ENCODE assay signal across 13 cellular contexts in genomic region chr10:34766256-34766580, GRCh38.
A peak's percentile ranks its signal among the peaks of the same experiment; 100 is the strongest.
DNase-seq lines count a peak whose midpoint lies in the region; TF ChIP-seq lines count a peak whose summit lies in the region.
"Had no signal": no experiment of that assay in that cellular context is flagged by ENCODE, and none has a peak within 500 bp of the region (broad histone marks: within the 10 kb centered on the region; RNA-seq: fewer than 3 reads in every experiment).

No MANE protein-coding gene starts in this region.

- no peaks in the 10 kb centered on the region for H3K9me3 Mint-ChIP-seq in nephron

- no peak overlapping the region for H3K4me3 Mint-ChIP-seq in nephron

- H3K36me3 Mint-ChIP-seq in nephron (ENCODE audit: low read depth), result peaks cover 14% of the 10 kb centered on the region

- no peaks in the 10 kb centered on the region for H3K36me3 ChIP-seq in endocrine pancreas (ENCODE audit: control insufficient read depth, insufficient read depth, low read length)
- H3K36me3 ChIP-seq: spleen had no signal

- H3K9ac ChIP-seq in endocrine pancreas (ENCODE audit: control insufficient read depth, insufficient read depth, low read length), result no peak overlapping the region

- no peaks in the 10 kb centered on the region for H3K27me3 ChIP-seq in endocrine pancreas (ENCODE audit: control insufficient read depth, insufficient read depth, low read length)
- H3K27me3 ChIP-seq: spleen had no signal

- no peak for TF ChIP-seq CTCF in nephron (IDR thresholded peaks at IDR 0.05; ENCODE audit: unreplicated experiment in 3 of 3)

- H3K4me1 Mint-ChIP-seq in nephron, result peaks cover 83% of the 10 kb centered on the region

- no peaks in the 10 kb centered on the region for H3K9me3 ChIP-seq in endocrine pancreas (ENCODE audit: control insufficient read depth, low read length)
- H3K9me3 ChIP-seq: spleen had no signal

- H3K27me3 Mint-ChIP-seq in nephron (ENCODE audit: low read depth), result no peaks in the 10 kb centered on the region

- H3K4me3 ChIP-seq in endocrine pancreas (ENCODE audit: control insufficient read depth, insufficient read depth, low read length), result peak overlapping the region; percentile 15
- H3K4me3 ChIP-seq: SK-N-MC, spleen had no signal

- peaks cover 10% of the 10 kb centered on the region for H3K4me1 ChIP-seq in endocrine pancreas (ENCODE audit: control insufficient read depth, insufficient read depth, low read length)

- DNase-seq in NCI-H1417 (lab: John Stamatoyannopoulos, UW) (peak in 2 of 3 experiments; percentile 3 to 72), NCI-H1417 treated with DMSO at 0.1 percent for 48 hours (lab: John Stamatoyannopoulos, UW) (no peak), NCI-H2171 (lab: John Stamatoyannopoulos, UW) (peak; percentile 30), pons (ENCODE audit: low spot score) (no peak), HPDE6-E6E7 (ENCODE audit: extremely low spot score) (no peak), OCI-M1 (lab: John Stamatoyannopoulos, UW) (no peak)
- DNase-seq: 8988T; activated naive CD4-positive, alpha-beta T cell treated with anti-CD3 and anti-CD28 coated beads, Interleukin-2, amount 50 U/mL, for 16 hours; HCEC 1CT; spleen had no signal

- peak overlapping the region; percentile 40 to 71 (median 70) for H3K27ac Mint-ChIP-seq in nephron

Comparison
In these comparisons a context has a peak if more than half of its experiments do, and no peak if none do; other contexts are left out.
1. DNase-seq: peak in NCI-H1417 (2 of 3) and NCI-H2171 (single experiment); none in NCI-H1417 treated with DMSO at 0.1 percent for 48 hours (single experiment), pons (single experiment), HPDE6-E6E7 (single experiment) and OCI-M1 (single experiment).